Comparison of ENCODE assay signal across 9 cellular contexts in genomic region chr13:109788372-109789195, GRCh38. TPM values are rescaled to one million over a fixed set of nuclear protein-coding genes. Genes with fewer than 3 reads are reported as not detected.
A peak's percentile ranks its signal among the peaks of the same experiment; 100 is the strongest.
DNase-seq lines count a peak whose midpoint lies in the region; ATAC-seq and TF ChIP-seq lines count a peak whose summit lies in the region.
"Had no signal": no experiment of that assay in that cellular context is flagged by ENCODE, and none has a peak within 500 bp of the region (broad histone marks: within the 10 kb centered on the region; RNA-seq: fewer than 3 reads in every experiment).

No MANE protein-coding gene starts in this region.

- intact Hi-C loops in CD14-positive monocyte (cut with micrococcal nuclease) = loop anchor here (5.0 to 10.0 kb wide), 4 partner anchors 74 to 624 kb away; no protein-coding TSS in a partner anchor
- intact Hi-C loops in activated T-helper 1 cell treated with anti-CD3 and anti-CD28 coated beads, Interleukin-12 subunit alpha, Interleukin-12 subunit beta, Interleukin-2, Interleukin-4 antibody, amounts not matched to agents 30 ng/mL and 10 ng/mL and 1 ng/mL, durations not matched to agents 14 hours and 24 hours and 36 hours (cut with micrococcal nuclease) = loop anchor here (5.0 to 10.0 kb wide), 3 partner anchors 216 to 1521 kb away; partner anchors contain the start of genes NAXD and TNFSF13B

- H3K9me3 Mint-ChIP-seq in CD14-positive monocyte (peaks cover 0 to 3% (median 0%) of the 10 kb centered on the region in 7 donors), naive B cell (no peaks in the 10 kb centered on the region)
- H3K9me3 Mint-ChIP-seq in activated T-helper 1 cell treated with anti-CD3 and anti-CD28 coated beads, Interleukin-12 subunit alpha, Interleukin-12 subunit beta, Interleukin-2, Interleukin-4 antibody, amounts not matched to agents 30 ng/mL and 10 ng/mL and 1 ng/mL, durations not matched to agents 14 hours and 24 hours and 36 hours = no peaks in the 10 kb centered on the region

- H3K27me3 Mint-ChIP-seq in CD14-positive monocyte (ENCODE audit: low read depth in 3 of 3) (no peaks in the 10 kb centered on the region), naive B cell (peaks cover 0 to 5% (median 0%) of the 10 kb centered on the region in 3 donors)
- H3K27me3 Mint-ChIP-seq in activated T-helper 1 cell treated with anti-CD3 and anti-CD28 coated beads, Interleukin-12 subunit alpha, Interleukin-12 subunit beta, Interleukin-2, Interleukin-4 antibody, amounts not matched to agents 30 ng/mL and 10 ng/mL and 1 ng/mL, durations not matched to agents 14 hours and 24 hours and 36 hours (ENCODE audit: insufficient read depth) = peaks cover 29% of the 10 kb centered on the region

- H3K36me3 Mint-ChIP-seq in CD14-positive monocyte (peaks cover 3% of the 10 kb centered on the region in 2 donors), naive B cell (no peaks in the 10 kb centered on the region)
- no peaks in the 10 kb centered on the region for H3K36me3 Mint-ChIP-seq in activated T-helper 1 cell treated with anti-CD3 and anti-CD28 coated beads, Interleukin-12 subunit alpha, Interleukin-12 subunit beta, Interleukin-2, Interleukin-4 antibody, amounts not matched to agents 30 ng/mL and 10 ng/mL and 1 ng/mL, durations not matched to agents 14 hours and 24 hours and 36 hours (ENCODE audit: low read depth)

- H3K4me1 Mint-ChIP-seq in CD14-positive monocyte (peaks cover 37% of the 10 kb centered on the region), naive B cell (peaks cover 0 to 7% (median 0%) of the 10 kb centered on the region in 3 donors)
- H3K4me1 Mint-ChIP-seq in activated T-helper 1 cell treated with anti-CD3 and anti-CD28 coated beads, Interleukin-12 subunit alpha, Interleukin-12 subunit beta, Interleukin-2, Interleukin-4 antibody, amounts not matched to agents 30 ng/mL and 10 ng/mL and 1 ng/mL, durations not matched to agents 14 hours and 24 hours and 36 hours (ENCODE audit: low read depth) = peaks cover 12% of the 10 kb centered on the region

- DNase-seq in CD14-positive monocyte (ENCODE audit: low spot score) = no peak
- DNase-seq in activated T-helper 1 cell treated with anti-CD3 and anti-CD28 coated beads, Interleukin-12 subunit alpha, Interleukin-12 subunit beta, Interleukin-2, Interleukin-4 antibody, amounts not matched to agents 30 ng/mL and 10 ng/mL and 1 ng/mL, durations not matched to agents 14 hours and 24 hours and 36 hours (ENCODE audit: low spot score) = no peak
- DNase-seq in naive B cell = no peak
- DNase-seq in anterior cingulate cortex (lab: John Stamatoyannopoulos, UW) = no peak
- no peak for DNase-seq in COLO668 (lab: John Stamatoyannopoulos, UW; ENCODE audit: unreplicated experiment)
- DNase-seq in glomerular visceral epithelial cell (ENCODE audit: extremely low spot score) = no peak
- no peak for DNase-seq in stimulated activated naive CD4-positive, alpha-beta T cell treated with Interleukin-2 at 50 U/mL for 16 hours (lab: John Stamatoyannopoulos, UW)
- DNase-seq: NCI-H2107 had no signal

- TF ChIP-seq CTCF in CD14-positive monocyte (IDR thresholded peaks at IDR 0.05) = no peak

- H3K4me3 Mint-ChIP-seq in CD14-positive monocyte (peak overlapping the region in 1 of 2 donors; percentile 5), naive B cell (peak overlapping the region in 6 of 8 donors; percentile 7 to 91 (median 48))
- H3K4me3 Mint-ChIP-seq in activated T-helper 1 cell treated with anti-CD3 and anti-CD28 coated beads, Interleukin-12 subunit alpha, Interleukin-12 subunit beta, Interleukin-2, Interleukin-4 antibody, amounts not matched to agents 30 ng/mL and 10 ng/mL and 1 ng/mL, durations not matched to agents 14 hours and 24 hours and 36 hours = peak overlapping the region; percentile 9

- ATAC-seq in GM18867 (IDR thresholded peaks at IDR 0.05; ENCODE audit: unreplicated experiment) (peak; percentile 32), naive B cell (ENCODE audit: low read depth in 2 of 2) (no peak)

- H3K27ac Mint-ChIP-seq in CD14-positive monocyte = peak overlapping the region; percentile 37 to 87 (median 61)
- no peak overlapping the region for H3K27ac Mint-ChIP-seq in activated T-helper 1 cell treated with anti-CD3 and anti-CD28 coated beads, Interleukin-12 subunit alpha, Interleukin-12 subunit beta, Interleukin-2, Interleukin-4 antibody, amounts not matched to agents 30 ng/mL and 10 ng/mL and 1 ng/mL, durations not matched to agents 14 hours and 24 hours and 36 hours
- H3K27ac Mint-ChIP-seq in naive B cell = peak overlapping the region in 1 of 6 donors; percentile 89

RNA-seq across cellular contexts. Expression of gene IRS2, which starts 2.2 kb away (rescaled TPM):
- polyA plus RNA-seq in CD14-positive monocyte (1 to 10 TPM; 2.4 to 3.5 TPM), naive B cell (ENCODE audit: low read depth in 6 of 6) (1 to 10 TPM; 1.5 to 6.8 (median 4.0) TPM)
- total RNA-seq in activated T-helper 1 cell treated with anti-CD3 and anti-CD28 coated beads, Interleukin-12 subunit alpha, Interleukin-12 subunit beta, Interleukin-2, Interleukin-4 antibody, amounts not matched to agents 30 ng/mL and 10 ng/mL and 1 ng/mL, durations not matched to agents 14 hours and 24 hours and 36 hours = 3.9 and 4.3 TPM in 2 replicates
